Comparison of ENCODE assay signal across 16 cellular contexts in genomic region chr4:16075975-16076757, GRCh38. TPM values are rescaled to one million over a fixed set of nuclear protein-coding genes. Genes with fewer than 3 reads are reported as not detected.
DNase-seq lines count a peak whose midpoint lies in the region; TF ChIP-seq lines count a peak whose summit lies in the region.
"Had no signal": no experiment of that assay in that cellular context is flagged by ENCODE, and none has a peak within 500 bp of the region (broad histone marks: within the 10 kb centered on the region; RNA-seq: fewer than 3 reads in every experiment).

No MANE protein-coding gene starts in this region.

- H3K27me3 ChIP-seq in endodermal cell (ENCODE audit: control insufficient read depth, insufficient read depth, low read length, poor library complexity, severe bottlenecking): peaks cover 6% of the 10 kb centered on the region
- H3K27me3 ChIP-seq in mesendoderm (ENCODE audit: insufficient read depth, low read length, poor library complexity): no peaks in the 10 kb centered on the region
- peaks cover 0 to 10% of the 10 kb centered on the region in 2 donors for H3K27me3 ChIP-seq in uterus

- no peak overlapping the region for H3K27ac Mint-ChIP-seq in endodermal cell
- no peak overlapping the region for H3K27ac Mint-ChIP-seq in activated T-cell treated with anti-CD3 and anti-CD28 coated beads, Interleukin-2, amount 50 U/mL, for 24 hours
- H3K27ac Mint-ChIP-seq: CD14-positive monocyte; CD8-positive, alpha-beta T cell had no signal

- H3K56ac ChIP-seq in mesendoderm (ENCODE audit: low read length): no peak overlapping the region

- no peak overlapping the region for H3K4ac ChIP-seq in mesendoderm (ENCODE audit: low read depth, low read length)

- H3K4me1 Mint-ChIP-seq in endodermal cell: peaks cover 37% of the 10 kb centered on the region
- peaks cover 4% of the 10 kb centered on the region for H3K4me1 Mint-ChIP-seq in activated T-cell treated with anti-CD3 and anti-CD28 coated beads, Interleukin-2, amount 50 U/mL, for 24 hours (ENCODE audit: low read depth)

- peaks cover 5% of the 10 kb centered on the region for H3K36me3 ChIP-seq in endodermal cell (ENCODE audit: control insufficient read depth, insufficient read depth, low read length)
- no peaks in the 10 kb centered on the region for H3K36me3 ChIP-seq in mesendoderm (ENCODE audit: control insufficient read depth, insufficient read depth, low read length)
- no peaks in the 10 kb centered on the region for H3K36me3 ChIP-seq in uterus

- H3K27me3 Mint-ChIP-seq in endodermal cell (ENCODE audit: insufficient read depth): peaks cover 8% of the 10 kb centered on the region
- peaks cover 79% of the 10 kb centered on the region for H3K27me3 Mint-ChIP-seq in activated T-cell treated with anti-CD3 and anti-CD28 coated beads, Interleukin-2, amount 50 U/mL, for 24 hours

- H3K4me3 Mint-ChIP-seq in endodermal cell: no peak overlapping the region
- H3K4me3 Mint-ChIP-seq in activated T-cell treated with anti-CD3 and anti-CD28 coated beads, Interleukin-2, amount 50 U/mL, for 24 hours: no peak overlapping the region
- H3K4me3 Mint-ChIP-seq: CD14-positive monocyte; CD8-positive, alpha-beta T cell had no signal

- no peak overlapping the region for H3K27ac ChIP-seq in endodermal cell (ENCODE audit: low read depth, low read length)
- H3K27ac ChIP-seq in mesendoderm (ENCODE audit: low read depth, low read length): no peak overlapping the region
- no peak overlapping the region for H3K27ac ChIP-seq in uterus
- H3K27ac ChIP-seq: 22Rv1 had no signal

- no peak for TF ChIP-seq CTCF in endodermal cell (conservative IDR thresholded peaks at IDR 0.05)
- no peak for TF ChIP-seq CTCF in uterus (IDR thresholded peaks at IDR 0.05)

- H3K9ac ChIP-seq in endodermal cell (ENCODE audit: extremely low read depth, low read length, poor library complexity, severe bottlenecking): no peak overlapping the region
- no peak overlapping the region for H3K9ac ChIP-seq in mesendoderm (ENCODE audit: low read length)

- H3K4me3 ChIP-seq in endodermal cell (ENCODE audit: low read length) (no peak overlapping the region), mesendoderm (ENCODE audit: low read length) (no peak overlapping the region), uterus (no peak overlapping the region)

- DNase-seq in DMS53 (lab: John Stamatoyannopoulos, UW): peak; percentile 65
- no peak for DNase-seq in DMS53 treated with DMSO at 0.1 percent for 48 hours (lab: John Stamatoyannopoulos, UW; ENCODE audit: unreplicated experiment)
- peak; percentile 63 for DNase-seq in NCI-H82 (lab: John Stamatoyannopoulos, UW)
- peak; percentile 60 for DNase-seq in endodermal cell
- DNase-seq in mesendoderm: peak; percentile 41
- DNase-seq in NCI-H774 (lab: John Stamatoyannopoulos, UW): no peak
- no peak for DNase-seq in uterus
- DNase-seq in activated T-cell treated with anti-CD3 and anti-CD28 coated beads, Interleukin-2, amount 50 U/mL, for 24 hours: no peak
- DNase-seq: Caco-2; CD8-positive, alpha-beta T cell; DMS79; GDM1; IMR-90 had no signal

- TF ChIP-seq POLR2A in uterus (IDR thresholded peaks at IDR 0.05): no peak

- H4K5ac ChIP-seq in mesendoderm (ENCODE audit: low read length): no peak overlapping the region

- H2BK120ac ChIP-seq in mesendoderm (ENCODE audit: low read depth, low read length): no peak overlapping the region

- H3K9me3 ChIP-seq in endodermal cell (ENCODE audit: control insufficient read depth, low read length) (no peaks in the 10 kb centered on the region), uterus (no peaks in the 10 kb centered on the region)
- H3K9me3 ChIP-seq: Caco-2 had no signal

- H2AK5ac ChIP-seq in mesendoderm (ENCODE audit: low read length): no peak overlapping the region

- no peak overlapping the region for H3K18ac ChIP-seq in mesendoderm (ENCODE audit: low read length)

- H3K4me2 ChIP-seq in mesendoderm (ENCODE audit: low read length): no peak overlapping the region

- intact Hi-C loops in uterus (cut with DNase I; ENCODE audit: low total_unique reads): no loop called here

- peaks cover 15% of the 10 kb centered on the region for H3K79me1 ChIP-seq in mesendoderm (ENCODE audit: low read length)

- H4K8ac ChIP-seq in mesendoderm (ENCODE audit: low read depth, low read length): no peak overlapping the region

- H3K23ac ChIP-seq in mesendoderm (ENCODE audit: low read length): no peak overlapping the region

- peaks cover 20% of the 10 kb centered on the region for H3K36me3 Mint-ChIP-seq in endodermal cell (ENCODE audit: low read depth)
- H3K36me3 Mint-ChIP-seq in activated T-cell treated with anti-CD3 and anti-CD28 coated beads, Interleukin-2, amount 50 U/mL, for 24 hours (ENCODE audit: low read depth): no peaks in the 10 kb centered on the region
- H3K36me3 Mint-ChIP-seq: CD14-positive monocyte; CD8-positive, alpha-beta T cell had no signal

- no peak overlapping the region for H2BK5ac ChIP-seq in mesendoderm (ENCODE audit: low read length)

- H3K4me1 ChIP-seq in endodermal cell (ENCODE audit: control insufficient read depth, insufficient read depth, low read length): no peaks in the 10 kb centered on the region
- peaks cover 9% of the 10 kb centered on the region for H3K4me1 ChIP-seq in mesendoderm (ENCODE audit: control insufficient read depth, low read depth, low read length)
- no peaks in the 10 kb centered on the region for H3K4me1 ChIP-seq in uterus

- no peak overlapping the region for H2BK15ac ChIP-seq in mesendoderm (replicated peaks; ENCODE audit: low read depth)

- no peaks in the 10 kb centered on the region for H3K9me3 Mint-ChIP-seq in endodermal cell
- no peaks in the 10 kb centered on the region for H3K9me3 Mint-ChIP-seq in activated T-cell treated with anti-CD3 and anti-CD28 coated beads, Interleukin-2, amount 50 U/mL, for 24 hours
- H3K9me3 Mint-ChIP-seq: CD14-positive monocyte; CD8-positive, alpha-beta T cell had no signal

- 83 to 100% methylated on average over 6 to 8 of the region's 8 CpGs for WGBS in endodermal cell (ENCODE audit: insufficient coverage in 1 of 2, insufficient read length in 1 of 2), 2 experiments
- WGBS in mesendoderm (ENCODE audit: extremely low coverage, insufficient coverage, low lambda C conversion rate): no CpG with 5 or more reads among the region's 8 CpGs

- peaks cover 41% of the 10 kb centered on the region for H3K79me2 ChIP-seq in mesendoderm (ENCODE audit: control insufficient read depth, insufficient read depth, low read length)

RNA-seq across cellular contexts. Expression of gene PROM1, which starts 7.7 kb away (rescaled TPM):
- 10 to 100 TPM; 38.6 to 51.6 TPM for total RNA-seq in endodermal cell
- polyA plus RNA-seq in endodermal cell (2013, experiment 1 of 2): 36.1 TPM
- polyA plus RNA-seq in endodermal cell (2013, experiment 2 of 2): 33.6 TPM
- polyA plus RNA-seq in mesendoderm (2013, experiment 1 of 2): 61.4 TPM
- 61.8 TPM for polyA plus RNA-seq in mesendoderm (2013, experiment 2 of 2)
- total RNA-seq in uterus: 10 to 100 TPM in 1 of 4 donors, 1 to 10 TPM in 1, under 1 TPM in 2; 0.18 to 24.6 (median 1.1) TPM
- total RNA-seq: CD8-positive, alpha-beta T cell; IMR-90 had no signal
- polyA plus RNA-seq: BJ, CD14-positive monocyte, IMR-90 had no signal

Comparison
In these comparisons a context has a peak if more than half of its experiments do, and no peak if none do; other contexts are left out.
1. DNase-seq: peak in DMS53 (single experiment), NCI-H82 (single experiment), endodermal cell (single experiment) and mesendoderm (single experiment); none in DMS53 treated with DMSO at 0.1 percent for 48 hours (single experiment), NCI-H774 (single experiment), uterus (0 of 2) and activated T-cell treated with anti-CD3 and anti-CD28 coated beads, Interleukin-2, amount 50 U/mL, for 24 hours (single experiment).